8 cellular contexts compared by ENCODE assay signal in genomic region chr1:31815752-31816484, GRCh38. TPM values are rescaled to one million over a fixed set of nuclear protein-coding genes. Genes with fewer than 3 reads are reported as not detected.
DNase-seq lines count a peak whose midpoint lies in the region; ATAC-seq and TF ChIP-seq lines count a peak whose summit lies in the region.

SPOCD1 (minus strand) TSS chr1:31816022; CDS start chr1:31815333, 689 bp downstream.

- H3K27ac Mint-ChIP-seq in activated CD4-positive, alpha-beta memory T cell treated with anti-CD3 and anti-CD28 coated beads for 36 hours = peak within 1 kb of the TSS; percentile 14
- no peak within 1 kb of the TSS for H3K27ac Mint-ChIP-seq in memory B cell

- peaks cover 7% of the 10 kb centered on the region for H3K4me1 Mint-ChIP-seq in activated CD4-positive, alpha-beta memory T cell treated with anti-CD3 and anti-CD28 coated beads for 36 hours (ENCODE audit: low read depth)
- peaks cover 16% of the 10 kb centered on the region for H3K4me1 Mint-ChIP-seq in memory B cell

- no peaks in the 10 kb centered on the region for H3K27me3 Mint-ChIP-seq in activated CD4-positive, alpha-beta memory T cell treated with anti-CD3 and anti-CD28 coated beads for 36 hours
- no peaks in the 10 kb centered on the region for H3K27me3 Mint-ChIP-seq in memory B cell

- no peaks in the 10 kb centered on the region for H3K9me3 Mint-ChIP-seq in activated CD4-positive, alpha-beta memory T cell treated with anti-CD3 and anti-CD28 coated beads for 36 hours
- H3K9me3 Mint-ChIP-seq in memory B cell = no peaks in the 10 kb centered on the region

- ATAC-seq in memory B cell (ENCODE audit: low read depth) (peak; percentile 65), GM18505 (IDR thresholded peaks at IDR 0.05; ENCODE audit: unreplicated experiment) (no peak)

- intact Hi-C loops in activated CD4-positive, alpha-beta memory T cell treated with anti-CD3 and anti-CD28 coated beads for 36 hours (cut with micrococcal nuclease) = loop anchor here (1.0 kb wide), 1 partner anchor 148 kb away; no protein-coding TSS in a partner anchor

- CTCF ChIA-PET in activated CD4-positive, alpha-beta memory T cell treated with anti-CD3 and anti-CD28 coated beads for 36 hours (lab: Charles Lee) = interaction anchor here (0.6 to 8.9 kb wide), 35 partner anchors 8 to 247 kb away, joined by 3 to 120 read pairs (median 4); partner anchors contain the start of gene PTP4A2

- peak within 1 kb of the TSS; percentile 48 for H3K4me3 Mint-ChIP-seq in activated CD4-positive, alpha-beta memory T cell treated with anti-CD3 and anti-CD28 coated beads for 36 hours
- H3K4me3 Mint-ChIP-seq in memory B cell = peak within 1 kb of the TSS; percentile 0

- POLR2A ChIA-PET in activated CD4-positive, alpha-beta memory T cell treated with anti-CD3 and anti-CD28 coated beads for 36 hours (lab: Charles Lee) = interaction anchor here (1.4 kb wide), 1 partner anchor 142 kb away, joined by 3 read pairs; no protein-coding TSS in a partner anchor

- no peaks in the 10 kb centered on the region for H3K36me3 Mint-ChIP-seq in activated CD4-positive, alpha-beta memory T cell treated with anti-CD3 and anti-CD28 coated beads for 36 hours
- H3K36me3 Mint-ChIP-seq in memory B cell = no peaks in the 10 kb centered on the region

- TF ChIP-seq POLR2A in GM18505 (IDR thresholded peaks at IDR 0.05; ENCODE audit: borderline replicate concordance, extremely low read depth, insufficient read depth, insufficient read length) = no peak

- peak; percentile 70 for DNase-seq in NK-92 treated with Interleukin-12 subunit alpha and Interleukin-12 subunit beta, amount 100 ng/mL, for 24 hours (lab: John Stamatoyannopoulos, UW)
- DNase-seq in NK-92 (lab: John Stamatoyannopoulos, UW; ENCODE audit: unreplicated experiment) = no peak
- peak; percentile 13 for DNase-seq in NCI-H748 treated with DMSO at 0.1 percent for 48 hours (lab: John Stamatoyannopoulos, UW)
- DNase-seq in activated CD4-positive, alpha-beta memory T cell treated with anti-CD3 and anti-CD28 coated beads for 36 hours = peak; percentile 93
- DNase-seq in effector CD8-positive, alpha-beta T cell (lab: John Stamatoyannopoulos, UW) = peak; percentile 77
- peak; percentile 46 to 47 for DNase-seq in memory B cell (ENCODE audit: low spot score in 2 of 2)
- peak; percentile 81 to 85 for DNase-seq in stimulated activated CD8-positive, alpha-beta memory T cell treated with anti-CD3 and anti-CD28 coated beads, Interleukin-2, amount 100 ng/mL, for 48 hours (ENCODE audit: low read depth in 2 of 2)

RNA-seq across cellular contexts. Expression of gene SPOCD1, which starts in this region (rescaled TPM):
- total RNA-seq in activated CD4-positive, alpha-beta memory T cell treated with anti-CD3 and anti-CD28 coated beads for 36 hours = under 1 TPM; 0.73 to 0.78 TPM

Comparison
In these comparisons a context has a peak if more than half of its experiments do, and no peak if none do; other contexts are left out.
1. Peak in DNase-seq in activated CD4-positive, alpha-beta memory T cell treated with anti-CD3 and anti-CD28 coated beads for 36 hours; RNA of the gene not detected or under 1 TPM.